In genomic region chr10:11189581-11190376, GRCh38 we compare ENCODE assay signal across 13 cellular contexts.
DNase-seq lines count a peak whose midpoint lies in the region; ATAC-seq, FAIRE-seq and TF ChIP-seq lines count a peak whose summit lies in the region.
"Had no signal": no experiment of that assay in that cellular context is flagged by ENCODE, and none has a peak within 500 bp of the region (broad histone marks: within the 10 kb centered on the region; RNA-seq: fewer than 3 reads in every experiment).

No MANE protein-coding gene starts in this region.

- FAIRE-seq in GM12891 (lab: Jason Lieb, UNC) = peak; percentile 41
- FAIRE-seq in K562 (lab: Jason Lieb, UNC) = no peak
- FAIRE-seq: GM18507 had no signal

- H3K4me3 Mint-ChIP-seq in CD4-positive, alpha-beta memory T cell = peak overlapping the region; percentile 41 to 79 (median 57)
- H3K4me3 Mint-ChIP-seq in nephron progenitor cell = no peak overlapping the region
- H3K4me3 Mint-ChIP-seq: nephron had no signal

- no peaks in the 10 kb centered on the region; the same call in 1 of the 2 replicates for H4K20me1 ChIP-seq in K562 (replicated peaks; ENCODE audit: control insufficient read depth, insufficient read depth, low read length)

- H3K36me3 Mint-ChIP-seq in CD4-positive, alpha-beta memory T cell = peaks cover 72 to 88% of the 10 kb centered on the region in 2 donors
- peaks cover 10% of the 10 kb centered on the region for H3K36me3 Mint-ChIP-seq in nephron progenitor cell (ENCODE audit: low read depth)

- no peak for TF ChIP-seq EP300 in K562 (IDR thresholded peaks at IDR 0.05; ENCODE audit: low read length)

- DNase-seq in CD4-positive, alpha-beta memory T cell = no peak
- DNase-seq in GM12891 (ENCODE audit: insufficient read length, low spot score) = no peak
- no peak for DNase-seq in K562 (ENCODE audit: extremely low read depth in 1 of 4, low spot score in 3 of 4)
- DNase-seq in NCI-H446 (lab: John Stamatoyannopoulos, UW) = no peak
- no peak for DNase-seq in cerebellar nuclear complex (lab: John Stamatoyannopoulos, UW)
- no peak for DNase-seq in nephron progenitor cell
- DNase-seq: foreskin melanocyte, Karpas-422, NCI-H187, NCI-H774 had no signal

- H3K4me3 ChIP-seq in CD4-positive, alpha-beta memory T cell (ENCODE audit: low read length in 2 of 2) = no peak overlapping the region
- H3K4me3 ChIP-seq in K562 (no peak overlapping the region), mesodermal cell (ENCODE audit: extremely low read depth, insufficient read depth, low read length, poor library complexity, severe bottlenecking) (no peak overlapping the region)

- TF ChIP-seq CTCF in K562 (IDR thresholded peaks at IDR 0.05 in 2 of 3, conservative IDR thresholded peaks at IDR 0.05 in 1 of 3; ENCODE audit: insufficient read depth in 2 of 3, low read depth in 1 of 3, low read length in 3 of 3) (no peak), nephron progenitor cell (IDR thresholded peaks at IDR 0.05) (no peak)

- H3K9me3 ChIP-seq in CD4-positive, alpha-beta memory T cell (ENCODE audit: control insufficient read depth in 1 of 2, low read length in 2 of 2) = no peaks in the 10 kb centered on the region
- H3K9me3 ChIP-seq in K562 (replicated peaks; ENCODE audit: control insufficient read depth, insufficient read depth, low read depth, low read length) = peaks cover under 1% of the 10 kb centered on the region; the same call in 1 of the 2 replicates
- H3K9me3 ChIP-seq in mesodermal cell (ENCODE audit: control insufficient read depth, low read length) = peaks cover 9% of the 10 kb centered on the region

- CTCF ChIA-PET in CD4-positive, alpha-beta memory T cell (lab: Charles Lee; ENCODE audit: partially characterized antibody) = interaction anchor here (0.7 to 1.3 kb wide), 4 partner anchors 21 to 68 kb away, joined by 3 read pairs; no protein-coding TSS in a partner anchor
- CTCF ChIA-PET in K562 (lab: Yijun Ruan, JAX; ENCODE audit: low intra/inter-chr PET ratio) = no interaction called here

- POLR2A ChIA-PET in CD4-positive, alpha-beta memory T cell (lab: Charles Lee; ENCODE audit: partially characterized antibody) = interaction anchor here (1.4 to 1.5 kb wide), 3 partner anchors 9 to 12 kb away, joined by 3 to 5 read pairs (median 4); no protein-coding TSS in a partner anchor
- POLR2A ChIA-PET in K562 (lab: Yijun Ruan, JAX) = interaction anchor here (1.5 kb wide), 1 partner anchor 9 kb away, joined by 3 read pairs; no protein-coding TSS in a partner anchor

- no peak overlapping the region for H3K9ac ChIP-seq in K562 (ENCODE audit: insufficient read depth in 1 of 2, low read depth in 2 of 2, low read length in 2 of 2)

- H3K27me3 Mint-ChIP-seq in CD4-positive, alpha-beta memory T cell = no peaks in the 10 kb centered on the region
- H3K27me3 Mint-ChIP-seq in nephron progenitor cell (ENCODE audit: low read depth, poor library complexity) = peaks cover 9% of the 10 kb centered on the region

- H3K36me3 ChIP-seq in CD4-positive, alpha-beta memory T cell (ENCODE audit: insufficient read depth, low read length) = peaks cover 28% of the 10 kb centered on the region
- H3K36me3 ChIP-seq in K562 (ENCODE audit: control insufficient read depth, insufficient read depth, low read length) (no peaks in the 10 kb centered on the region), mesodermal cell (ENCODE audit: control insufficient read depth, insufficient read depth, low read length) (peaks cover 3% of the 10 kb centered on the region)

- no peak for ATAC-seq in K562

- in situ Hi-C loops in K562 (cut with MboI) = no loop called here

- no peak overlapping the region for H2AFZ ChIP-seq in K562 (ENCODE audit: low read depth, low read length)

- no peak overlapping the region for H3K4me2 ChIP-seq in K562 (ENCODE audit: insufficient read depth, low read length)

- TF ChIP-seq RAD21 in K562 (CRISPR knock-in tag; conservative IDR thresholded peaks at IDR 0.05 in 1 of 2, IDR thresholded peaks at IDR 0.05 in 1 of 2) = no peak

- H3K9me3 Mint-ChIP-seq in CD4-positive, alpha-beta memory T cell = peaks cover 0 to 11% (median 7%) of the 10 kb centered on the region in 8 donors
- peaks cover 31% of the 10 kb centered on the region for H3K9me3 Mint-ChIP-seq in nephron progenitor cell

- no peaks in the 10 kb centered on the region for H3K9me1 ChIP-seq in K562 (ENCODE audit: control insufficient read depth, insufficient read depth, low read length)

- peak overlapping the region; percentile 38 to 94 (median 63) for H3K27ac Mint-ChIP-seq in CD4-positive, alpha-beta memory T cell
- no peak overlapping the region for H3K27ac Mint-ChIP-seq in nephron progenitor cell

- no peaks in the 10 kb centered on the region for H3K27me3 ChIP-seq in CD4-positive, alpha-beta memory T cell (ENCODE audit: insufficient read depth, low read length)
- no peaks in the 10 kb centered on the region for H3K27me3 ChIP-seq in K562 (ENCODE audit: control insufficient read depth in 2 of 2, insufficient read depth in 2 of 2, low read length in 2 of 2)

- TF ChIP-seq POLR2A in GM12891 (IDR thresholded peaks at IDR 0.05; ENCODE audit: low read depth, low read length) (no peak), K562 (conservative IDR thresholded peaks at IDR 0.05) (no peak)

- intact Hi-C loops in CD4-positive, alpha-beta memory T cell (cut with micrococcal nuclease) = loop anchor here (2.0 kb wide), 1 partner anchor 13 kb away; no protein-coding TSS in a partner anchor
- intact Hi-C loops in K562 (cut with micrococcal nuclease) = no loop called here

- H3K27ac ChIP-seq in CD4-positive, alpha-beta memory T cell (ENCODE audit: low read depth, low read length) = peak overlapping the region; percentile 11
- no peak overlapping the region for H3K27ac ChIP-seq in K562 (ENCODE audit: extremely low read depth, low read depth, low read length)
- H3K27ac ChIP-seq in mesodermal cell (ENCODE audit: low read depth, low read length, severe bottlenecking) = peak overlapping the region; percentile 23

- H3K79me2 ChIP-seq in K562 (ENCODE audit: control insufficient read depth, insufficient read depth, low read length) = no peaks in the 10 kb centered on the region

- 39% methylated on average over 6 of the region's 6 CpGs for WGBS in K562 (ENCODE audit: insufficient coverage, low coverage, missing lambda C conversion rate)
- WGBS in mesodermal cell (ENCODE audit: insufficient coverage in 2 of 2), 2 experiments = 23 to 80% methylated on average over 2 to 5 of the region's 6 CpGs

- BruUV-seq in K562 (replicated peaks; lab: Mats Ljungman, UMichigan) = no TSS peak

- peaks cover 81 to 97% (median 90%) of the 10 kb centered on the region in 4 donors for H3K4me1 Mint-ChIP-seq in CD4-positive, alpha-beta memory T cell
- peaks cover 24% of the 10 kb centered on the region for H3K4me1 Mint-ChIP-seq in nephron progenitor cell

- peaks cover 96% of the 10 kb centered on the region for H3K4me1 ChIP-seq in CD4-positive, alpha-beta memory T cell (ENCODE audit: insufficient read depth, low read length)
- H3K4me1 ChIP-seq in K562 (replicated peaks in 1 of 2; ENCODE audit: control insufficient read depth in 2 of 2, insufficient read depth in 2 of 2, low read length in 2 of 2) = no peaks in the 10 kb centered on the region; a peak in 1 of 5 replicates
- H3K4me1 ChIP-seq in mesodermal cell (ENCODE audit: control insufficient read depth, insufficient read depth, low read length, poor library complexity, severe bottlenecking) = peaks cover 20% of the 10 kb centered on the region

TF ChIP-seq in GM12891, 5 proteins besides CTCF, POLR2A, EP300 and RAD21:
- TF ChIP-seq POLR2AphosphoS5 (IDR thresholded peaks at IDR 0.05; ENCODE audit: low read depth, low read length) (no peak), SPI1 (IDR thresholded peaks at IDR 0.05; ENCODE audit: low read depth, low read length) (no peak), TAF1 (IDR thresholded peaks at IDR 0.05; ENCODE audit: low read depth, low read length) (no peak), PAX5 (IDR thresholded peaks at IDR 0.05; ENCODE audit: insufficient read depth, low read length, severe bottlenecking) (no peak), POU2F2 (IDR thresholded peaks at IDR 0.05; ENCODE audit: low read depth, low read length) (no peak)
TF ChIP-seq in GM12891: peak in this region for 0.

TF ChIP-seq in K562, 482 proteins besides CTCF, POLR2A, EP300 and RAD21 (continues in another document):
- TF ChIP-seq, protein P1, sequence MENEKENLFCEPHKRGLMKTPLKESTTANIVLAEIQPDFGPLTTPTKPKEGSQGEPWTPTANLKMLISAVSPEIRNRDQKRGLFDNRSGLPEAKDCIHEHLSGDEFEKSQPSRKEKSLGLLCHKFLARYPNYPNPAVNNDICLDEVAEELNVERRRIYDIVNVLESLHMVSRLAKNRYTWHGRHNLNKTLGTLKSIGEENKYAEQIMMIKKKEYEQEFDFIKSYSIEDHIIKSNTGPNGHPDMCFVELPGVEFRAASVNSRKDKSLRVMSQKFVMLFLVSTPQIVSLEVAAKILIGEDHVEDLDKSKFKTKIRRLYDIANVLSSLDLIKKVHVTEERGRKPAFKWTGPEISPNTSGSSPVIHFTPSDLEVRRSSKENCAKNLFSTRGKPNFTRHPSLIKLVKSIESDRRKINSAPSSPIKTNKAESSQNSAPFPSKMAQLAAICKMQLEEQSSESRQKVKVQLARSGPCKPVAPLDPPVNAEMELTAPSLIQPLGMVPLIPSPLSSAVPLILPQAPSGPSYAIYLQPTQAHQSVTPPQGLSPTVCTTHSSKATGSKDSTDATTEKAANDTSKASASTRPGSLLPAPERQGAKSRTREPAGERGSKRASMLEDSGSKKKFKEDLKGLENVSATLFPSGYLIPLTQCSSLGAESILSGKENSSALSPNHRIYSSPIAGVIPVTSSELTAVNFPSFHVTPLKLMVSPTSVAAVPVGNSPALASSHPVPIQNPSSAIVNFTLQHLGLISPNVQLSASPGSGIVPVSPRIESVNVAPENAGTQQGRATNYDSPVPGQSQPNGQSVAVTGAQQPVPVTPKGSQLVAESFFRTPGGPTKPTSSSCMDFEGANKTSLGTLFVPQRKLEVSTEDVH (IDR thresholded peaks at IDR 0.05; ENCODE audit: low read depth, partially characterized antibody) = no peak
- no peak for TF ChIP-seq SIX5 (IDR thresholded peaks at IDR 0.05; ENCODE audit: borderline replicate concordance in 1 of 2, insufficient read depth in 1 of 2, low read depth in 1 of 2, low read length in 2 of 2)
- no peak for TF ChIP-seq MYNN (IDR thresholded peaks at IDR 0.05)
- no peak for TF ChIP-seq MYNN (CRISPR knock-in tag; IDR thresholded peaks at IDR 0.05)
- no peak for TF ChIP-seq ZNF75A (CRISPR knock-in tag; IDR thresholded peaks at IDR 0.05)
- peak; percentile 24; the same call in 1 of the 2 replicates for TF ChIP-seq CBFA2T2 (conservative IDR thresholded peaks at IDR 0.05)
